14 cellular contexts compared by ENCODE assay signal in genomic region chr16:70589998-70590471, GRCh38. TPM values are rescaled to one million over a fixed set of nuclear protein-coding genes. Genes with fewer than 3 reads are reported as not detected.
DNase-seq lines count a peak whose midpoint lies in the region; ATAC-seq, FAIRE-seq and TF ChIP-seq lines count a peak whose summit lies in the region.
"Had no signal": no experiment of that assay in that cellular context is flagged by ENCODE, and none has a peak within 500 bp of the region (broad histone marks: within the 10 kb centered on the region; RNA-seq: fewer than 3 reads in every experiment).

No MANE protein-coding gene starts in this region.

- no peaks in the 10 kb centered on the region for H3K4me1 ChIP-seq in colonic mucosa
- H3K4me1 ChIP-seq in stomach, result peaks cover 13 to 34% (median 20%) of the 10 kb centered on the region in 4 donors

- H3K27me3 ChIP-seq in colonic mucosa, result no peaks in the 10 kb centered on the region
- H3K27me3 ChIP-seq in stomach, result no peaks in the 10 kb centered on the region

- no peak overlapping the region for H3K9ac ChIP-seq in colonic mucosa (ENCODE audit: low read depth in 2 of 2, low read length in 2 of 2)

- DNase-seq in HTR-8/SVneo (ENCODE audit: insufficient read length, low spot score) (peak; percentile 40), colonic mucosa (no peak), left kidney (ENCODE audit: low read depth, low spot score) (peak; percentile 61), stomach (no peak), AG08396 (ENCODE audit: low spot score) (no peak), HPDE6-E6E7 (ENCODE audit: extremely low spot score) (no peak), NCI-H1436 treated with DMSO at 0.1 percent for 48 hours (lab: John Stamatoyannopoulos, UW) (no peak)
- DNase-seq: islet precursor cell; NCI-H2171 treated with DMSO at 0.1 percent for 48 hours; stimulated activated naive CD8-positive, alpha-beta T cell treated with anti-CD3 and anti-CD28 coated beads, Interleukin-15, amount 100 ng/mL, for 72 hours; T-helper 1 cell had no signal

- H3K27ac ChIP-seq in colonic mucosa (peak overlapping the region; percentile 2), stomach (peak overlapping the region; percentile 19 to 71 (median 60))

- no peak for ATAC-seq in GM19035 (IDR thresholded peaks at IDR 0.05; ENCODE audit: unreplicated experiment)

- TF ChIP-seq EP300 in stomach (IDR thresholded peaks at IDR 0.05), result no peak

- WGBS in stomach, 5 donors, result 17 to 25% (median 21%) methylated on average over 10 of the region's 10 CpGs

- TF ChIP-seq POLR2A in stomach (IDR thresholded peaks at IDR 0.05), result no peak

- no peaks in the 10 kb centered on the region for H3K36me3 ChIP-seq in colonic mucosa
- no peaks in the 10 kb centered on the region for H3K36me3 ChIP-seq in stomach

- intact Hi-C loops in colonic mucosa (cut with DNase I) (no loop called here), stomach (cut with DNase I; ENCODE audit: low total_unique reads) (no loop called here)

- FAIRE-seq in HTR-8/SVneo (lab: Jason Lieb, UNC), result no peak
- FAIRE-seq: colon, D721Med had no signal

- TF ChIP-seq CTCF in colonic mucosa (IDR thresholded peaks at IDR 0.05), result no peak
- no peak for TF ChIP-seq CTCF in stomach (IDR thresholded peaks at IDR 0.05)

- H3K4me3 ChIP-seq in colonic mucosa (no peak overlapping the region), stomach (peak overlapping the region in 1 of 4 donors; percentile 6)

- H3K9me3 ChIP-seq in colonic mucosa (no peaks in the 10 kb centered on the region), stomach (no peaks in the 10 kb centered on the region)

RNA-seq across cellular contexts. Expression of gene IL34, which starts 56.3 kb away (rescaled TPM):
- total RNA-seq in colonic mucosa (1 to 10 TPM; 1.1 to 2.8 TPM), stomach (1 to 10 TPM in 1 of 5 donors, under 1 TPM in 2, not detected in 2; 0.45 to 2.0 (median 0.87) TPM)
- 1 to 10 TPM; 1.5 to 5.9 (median 2.1) TPM for polyA plus RNA-seq in stomach

Comparison
In these comparisons a context has a peak if more than half of its experiments do, and no peak if none do; other contexts are left out.
1. DNase-seq: peak in HTR-8/SVneo (single experiment) and left kidney (single experiment); none in colonic mucosa (single experiment), stomach (single experiment), AG08396 (single experiment), HPDE6-E6E7 (single experiment) and NCI-H1436 treated with DMSO at 0.1 percent for 48 hours (single experiment).